In the genomic region with DNA sequence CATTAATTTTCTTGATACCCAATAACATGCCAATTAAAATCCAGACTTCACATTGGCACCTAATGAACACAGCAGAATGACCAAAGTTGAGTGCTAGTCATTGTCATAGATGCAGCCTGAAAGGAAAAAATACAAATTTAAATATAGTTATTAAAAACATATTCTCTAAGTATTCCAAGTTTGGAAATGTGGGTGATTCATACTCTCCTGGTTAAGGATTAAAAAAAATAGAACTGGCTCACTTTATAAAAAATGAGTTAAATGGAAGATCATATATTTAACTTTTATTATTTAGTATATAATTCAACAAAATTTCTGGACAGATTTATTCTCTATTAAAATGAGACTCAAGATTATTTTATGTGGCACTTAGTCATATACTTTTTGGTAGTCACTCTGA, we compare ENCODE assay signal across 24 cellular contexts.
"Had no signal": no experiment of that assay in that cellular context is flagged by ENCODE, and none has a peak within 500 bp of the region (broad histone marks: within the 10 kb centered on the region; RNA-seq: fewer than 3 reads in every experiment).

No MANE protein-coding gene starts in this region.

- H3K4me3 Mint-ChIP-seq: naive B cell; nephron; stimulated activated naive B cell treated with anti-CD40 and anti-IgM and Interleukin-4, amounts not matched to agents 10 μg/mL and 1 μg/mL and 100 μg/mL, for 72 hours; stimulated activated naive CD8-positive, alpha-beta T cell treated with anti-CD3 and anti-CD28 coated beads, Interleukin-15, amount 100 ng/mL, for 72 hours; type B pancreatic cell had no signal

- H3K27me3 ChIP-seq: foreskin keratinocyte, hepatocyte, right lobe of liver, spleen had no signal

- H3K4me1 ChIP-seq: psoas muscle, right lobe of liver, spleen had no signal

- H3K4me2 ChIP-seq: hepatocyte had no signal

- DNase-seq: effector memory CD4-positive, alpha-beta T cell; foreskin keratinocyte; head of caudate nucleus; left colon; left ventricle myocardium superior; mesendoderm; naive B cell; occipital lobe; psoas muscle; retina; right lobe of liver; spleen; stimulated activated CD4-positive, alpha-beta T cell treated with anti-CD3 and anti-CD28 coated beads, Interleukin-15, amount 100 ng/mL, for 24 hours; stimulated activated CD4-positive, alpha-beta T cell treated with anti-CD3 and anti-CD28 coated beads, Interleukin-2, amount 100 ng/mL, for 24 hours; stimulated activated CD4-positive, alpha-beta T cell treated with anti-CD3 and anti-CD28 coated beads, Interleukin-4, amount 100 ng/mL, for 4 hours; stimulated activated naive B cell treated with anti-CD40 and anti-IgM and Interleukin-4, amounts not matched to agents 10 μg/mL and 1 μg/mL and 100 μg/mL, for 72 hours; stimulated activated naive CD8-positive, alpha-beta T cell treated with anti-CD3 and anti-CD28 coated beads, Interleukin-15, amount 100 ng/mL, for 72 hours had no signal

- H3K36me3 ChIP-seq: right lobe of liver had no signal

- H3K9me3 ChIP-seq: psoas muscle, right lobe of liver, spleen had no signal

- H3K27me3 Mint-ChIP-seq: stimulated activated naive CD8-positive, alpha-beta T cell treated with anti-CD3 and anti-CD28 coated beads, Interleukin-15, amount 100 ng/mL, for 72 hours had no signal

- H3K36me3 Mint-ChIP-seq: naive B cell; stimulated activated naive B cell treated with anti-CD40 and anti-IgM and Interleukin-4, amounts not matched to agents 10 μg/mL and 1 μg/mL and 100 μg/mL, for 72 hours; type B pancreatic cell had no signal

- H3K27ac ChIP-seq: foreskin keratinocyte, hepatocyte, psoas muscle, right lobe of liver, spleen had no signal

- FAIRE-seq: endometrium, urothelium cell line had no signal

- H3K27ac Mint-ChIP-seq: nephron; stimulated activated naive B cell treated with anti-CD40 and anti-IgM and Interleukin-4, amounts not matched to agents 10 μg/mL and 1 μg/mL and 100 μg/mL, for 72 hours; stimulated activated naive CD8-positive, alpha-beta T cell treated with anti-CD3 and anti-CD28 coated beads, Interleukin-15, amount 100 ng/mL, for 72 hours; type B pancreatic cell had no signal

- H3K4me3 ChIP-seq: hepatocyte, lung, psoas muscle, right lobe of liver, spleen had no signal

- H3K4me1 Mint-ChIP-seq: naive B cell; nephron; stimulated activated naive B cell treated with anti-CD40 and anti-IgM and Interleukin-4, amounts not matched to agents 10 μg/mL and 1 μg/mL and 100 μg/mL, for 72 hours; stimulated activated naive CD8-positive, alpha-beta T cell treated with anti-CD3 and anti-CD28 coated beads, Interleukin-15, amount 100 ng/mL, for 72 hours had no signal

- ATAC-seq: esophagus mucosa; foreskin keratinocyte; left colon; left ventricle myocardium superior; psoas muscle; right lobe of liver; stimulated activated naive B cell treated with anti-CD40 and anti-IgM and Interleukin-4, amounts not matched to agents 10 μg/mL and 1 μg/mL and 100 μg/mL, for 72 hours; stimulated activated naive CD8-positive, alpha-beta T cell treated with anti-CD3 and anti-CD28 coated beads, Interleukin-15, amount 100 ng/mL, for 72 hours had no signal

- H2AFZ ChIP-seq: hepatocyte had no signal
